8 cellular contexts compared by ENCODE assay signal in genomic region chr18:79643049-79643765, GRCh38. TPM values are rescaled to one million over a fixed set of nuclear protein-coding genes. Genes with fewer than 3 reads are reported as not detected.
DNase-seq lines count a peak whose midpoint lies in the region; ATAC-seq lines count a peak whose summit lies in the region.

No MANE protein-coding gene starts in this region.

- peak overlapping the region; percentile 20 to 78 (median 56) for H3K4me3 Mint-ChIP-seq in IgD-negative memory B cell
- H3K4me3 Mint-ChIP-seq in dendritic cell treated with granulocyte-macrophage colony-stimulating factor and Interleukin-4, amounts not matched to agents 40 ng/mL and 50 ng/mL, for 4 days: peak overlapping the region; percentile 13

- peaks cover 4% of the 10 kb centered on the region for H3K27me3 Mint-ChIP-seq in IgD-negative memory B cell
- peaks cover 18% of the 10 kb centered on the region for H3K27me3 Mint-ChIP-seq in dendritic cell treated with granulocyte-macrophage colony-stimulating factor and Interleukin-4, amounts not matched to agents 40 ng/mL and 50 ng/mL, for 4 days

- DNase-seq in SIG-M5 treated with dmso at 0.1 percent for 504 hours (lab: John Stamatoyannopoulos, UW; ENCODE audit: unreplicated experiment) (peak; percentile 57), SIG-M5 (lab: John Stamatoyannopoulos, UW) (no peak), SHP77 treated with DMSO at 0.1 percent for 48 hours (lab: John Stamatoyannopoulos, UW) (no peak), nucleus accumbens (lab: John Stamatoyannopoulos, UW) (no peak)
- peak; percentile 41 for DNase-seq in stimulated activated CD8-positive, alpha-beta memory T cell treated with anti-CD3 and anti-CD28 coated beads, Interleukin-4, amount 100 ng/mL, for 48 hours

- H3K27ac Mint-ChIP-seq in IgD-negative memory B cell: peak overlapping the region in 2 of 3 donors; percentile 35 to 80
- H3K27ac Mint-ChIP-seq in dendritic cell treated with granulocyte-macrophage colony-stimulating factor and Interleukin-4, amounts not matched to agents 40 ng/mL and 50 ng/mL, for 4 days: peak overlapping the region; percentile 85

- H3K9me3 Mint-ChIP-seq in IgD-negative memory B cell: no peaks in the 10 kb centered on the region
- H3K9me3 Mint-ChIP-seq in dendritic cell treated with granulocyte-macrophage colony-stimulating factor and Interleukin-4, amounts not matched to agents 40 ng/mL and 50 ng/mL, for 4 days: no peaks in the 10 kb centered on the region

- peaks cover 10 to 11% (median 11%) of the 10 kb centered on the region in 3 donors for H3K4me1 Mint-ChIP-seq in IgD-negative memory B cell
- H3K4me1 Mint-ChIP-seq in dendritic cell treated with granulocyte-macrophage colony-stimulating factor and Interleukin-4, amounts not matched to agents 40 ng/mL and 50 ng/mL, for 4 days (ENCODE audit: low read depth): peaks cover 33% of the 10 kb centered on the region

- no peaks in the 10 kb centered on the region for H3K36me3 Mint-ChIP-seq in IgD-negative memory B cell
- no peaks in the 10 kb centered on the region for H3K36me3 Mint-ChIP-seq in dendritic cell treated with granulocyte-macrophage colony-stimulating factor and Interleukin-4, amounts not matched to agents 40 ng/mL and 50 ng/mL, for 4 days (ENCODE audit: low read depth)

- intact Hi-C loops in dendritic cell treated with granulocyte-macrophage colony-stimulating factor and Interleukin-4, amounts not matched to agents 40 ng/mL and 50 ng/mL, for 4 days (cut with micrococcal nuclease): loop anchor here (2.0 kb wide), 1 partner anchor 114 kb away; no protein-coding TSS in a partner anchor

- no peak for ATAC-seq in HG02885 (IDR thresholded peaks at IDR 0.05; ENCODE audit: poor library complexity, unreplicated experiment)

RNA-seq across cellular contexts. Expression of gene CTDP1, which starts 36.4 kb away (rescaled TPM):
- polyA plus RNA-seq in IgD-negative memory B cell: 12.1 TPM

Comparison
In these comparisons a context has a peak if more than half of its experiments do, and no peak if none do; other contexts are left out.
1. DNase-seq: peak in SIG-M5 treated with dmso at 0.1 percent for 504 hours (single experiment) and stimulated activated CD8-positive, alpha-beta memory T cell treated with anti-CD3 and anti-CD28 coated beads, Interleukin-4, amount 100 ng/mL, for 48 hours (single experiment); none in SIG-M5 (single experiment), SHP77 treated with DMSO at 0.1 percent for 48 hours (single experiment) and nucleus accumbens (0 of 56).